ENCODE assay signal across 17 cellular contexts in the genomic region with DNA sequence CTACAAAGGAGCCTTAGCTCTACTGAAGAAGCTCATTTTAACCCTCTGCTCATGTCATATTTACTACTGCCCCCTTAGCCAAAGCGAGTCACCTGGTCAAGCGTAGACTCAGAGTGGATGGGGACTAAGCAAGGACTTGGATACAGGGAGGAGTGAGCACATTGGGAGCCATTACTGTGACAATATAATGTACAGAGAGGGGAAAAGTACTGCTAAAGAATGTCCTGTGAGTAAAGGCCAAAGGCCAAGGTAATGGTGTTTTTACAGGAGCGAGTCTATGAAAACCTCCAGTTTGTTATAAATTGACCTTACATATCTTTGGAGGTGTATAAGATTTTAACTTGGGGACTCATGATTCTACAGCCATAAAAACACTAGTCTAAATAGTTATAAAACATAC.
"Had no signal": no experiment of that assay in that cellular context is flagged by ENCODE, and none has a peak within 500 bp of the region (broad histone marks: within the 10 kb centered on the region; RNA-seq: fewer than 3 reads in every experiment).

No MANE protein-coding gene starts in this region.

- H3K9me3 Mint-ChIP-seq: activated B cell treated with CpG ODN at 0.5 μM for 24 hours; activated T-cell treated with anti-CD3 and anti-CD28 coated beads, Interleukin-2, amount 50 U/mL, for 4 hours; effector memory CD8-positive, alpha-beta T cell; immature natural killer cell had no signal

- FAIRE-seq: pancreas had no signal

- H3K36me3 ChIP-seq: breast epithelium, pancreas, transverse colon had no signal

- H3K9me3 ChIP-seq: breast epithelium, pancreas, transverse colon had no signal

- DNase-seq: activated B cell treated with CpG ODN at 0.5 μM for 24 hours; activated gamma-delta T cell treated with Interleukin-2 at 50 U/mL for 16 hours; activated T-cell treated with anti-CD3 and anti-CD28 coated beads, Interleukin-2, amount 50 U/mL, for 4 hours; aorta; dermis blood vessel endothelial cell; effector memory CD8-positive, alpha-beta T cell; foreskin melanocyte; head of caudate nucleus; immature natural killer cell; pancreas; SIG-M5; stimulated activated CD4-positive, alpha-beta T cell treated with anti-CD3 and anti-CD28 coated beads, Interleukin-15, amount 100 ng/mL, for 24 hours; stimulated activated CD4-positive, alpha-beta T cell treated with anti-CD3 and anti-CD28 coated beads, Interleukin-4, amount 100 ng/mL, for 1 hour; stimulated activated naive CD4-positive, alpha-beta T cell; T-helper 17 cell; transverse colon had no signal

- H3K36me3 Mint-ChIP-seq: immature natural killer cell had no signal

- H3K4me1 ChIP-seq: breast epithelium, pancreas, transverse colon had no signal

- H3K4me3 ChIP-seq: breast epithelium, pancreas, transverse colon had no signal

- H3K27me3 Mint-ChIP-seq: activated B cell treated with CpG ODN at 0.5 μM for 24 hours; effector memory CD8-positive, alpha-beta T cell; T-helper 17 cell had no signal

- H3K27ac ChIP-seq: breast epithelium, transverse colon had no signal

- H3K4me1 Mint-ChIP-seq: T-helper 17 cell had no signal

- H3K4me3 Mint-ChIP-seq: activated B cell treated with CpG ODN at 0.5 μM for 24 hours; activated T-cell treated with anti-CD3 and anti-CD28 coated beads, Interleukin-2, amount 50 U/mL, for 4 hours; effector memory CD8-positive, alpha-beta T cell; immature natural killer cell; T-helper 17 cell had no signal

- ATAC-seq: activated T-cell treated with anti-CD3 and anti-CD28 coated beads, Interleukin-2, amount 50 U/mL, for 4 hours; effector memory CD8-positive, alpha-beta T cell; T-helper 17 cell had no signal

- H3K27me3 ChIP-seq: breast epithelium, pancreas, transverse colon had no signal

- H3K27ac Mint-ChIP-seq: activated B cell treated with CpG ODN at 0.5 μM for 24 hours; effector memory CD8-positive, alpha-beta T cell; immature natural killer cell; T-helper 17 cell had no signal
